Comparison of ENCODE assay signal across 24 cellular contexts in genomic region chr6:106470316-106470715, GRCh38.
DNase-seq lines count a peak whose midpoint lies in the region; ATAC-seq, FAIRE-seq and TF ChIP-seq lines count a peak whose summit lies in the region.
"Had no signal": no experiment of that assay in that cellular context is flagged by ENCODE, and none has a peak within 500 bp of the region (broad histone marks: within the 10 kb centered on the region; RNA-seq: fewer than 3 reads in every experiment).

No MANE protein-coding gene starts in this region.

- H3K4me2 ChIP-seq in HepG2 (ENCODE audit: low read depth, low read length), result peak overlapping the region; percentile 24; the same call in 1 of the 2 replicates
- H3K4me2 ChIP-seq: BLaER1, KMS-11, PC-9 had no signal

- H3K9me3 ChIP-seq in HepG2 (ENCODE audit: low read length) (no peaks in the 10 kb centered on the region), right lobe of liver (no peaks in the 10 kb centered on the region), transverse colon (no peaks in the 10 kb centered on the region)
- H3K9me3 ChIP-seq: BLaER1 had no signal

- H3K27ac ChIP-seq in HepG2 (ENCODE audit: extremely low read length, insufficient read depth, low read length) (no peak overlapping the region), right lobe of liver (no peak overlapping the region), transverse colon (peak overlapping the region in 3 of 4 donors; percentile 48 to 69 (median 60))
- H3K27ac ChIP-seq: BLaER1, KMS-11, PC-9 had no signal

- peaks cover 18% of the 10 kb centered on the region for H3K4me1 ChIP-seq in HepG2 (ENCODE audit: insufficient read depth, low read length)
- no peaks in the 10 kb centered on the region for H3K4me1 ChIP-seq in right lobe of liver
- H3K4me1 ChIP-seq in transverse colon, result peaks cover 0 to 20% (median 13%) of the 10 kb centered on the region in 4 donors
- H3K4me1 ChIP-seq: BLaER1 had no signal

- no peak for TF ChIP-seq RAD21 in HepG2 (CRISPR knock-in tag; IDR thresholded peaks at IDR 0.05)

- H3K9ac ChIP-seq in HepG2 (ENCODE audit: insufficient read depth, low read depth, low read length), result no peak overlapping the region
- H3K9ac ChIP-seq: BLaER1, KMS-11 had no signal

- H3K36me3 ChIP-seq in HepG2 (replicated peaks in 1 of 2; ENCODE audit: control insufficient read depth in 1 of 2, insufficient read depth in 2 of 2, low read length in 2 of 2) (no peaks in the 10 kb centered on the region), right lobe of liver (no peaks in the 10 kb centered on the region), transverse colon (no peaks in the 10 kb centered on the region)
- H3K36me3 ChIP-seq: BLaER1 had no signal

- H4K20me1 ChIP-seq in HepG2 (ENCODE audit: insufficient read depth, low read length), result no peaks in the 10 kb centered on the region
- H4K20me1 ChIP-seq: BLaER1 had no signal

- no peak for DNase-seq in HepG2 (ENCODE audit: low spot score)
- DNase-seq in right lobe of liver, result no peak
- peak; percentile 42 for DNase-seq in choroid plexus epithelial cell (ENCODE audit: low read depth)
- DNase-seq in fibroblast of the aortic adventitia (ENCODE audit: low read depth), result peak; percentile 51
- DNase-seq in transverse colon, result no peak
- no peak for DNase-seq in SW 1271 (lab: John Stamatoyannopoulos, UW)
- no peak for DNase-seq in HT-29 (ENCODE audit: low spot score)
- DNase-seq: CD4-positive, CD25-positive, alpha-beta regulatory T cell; DMS53; H7; HFFc6; NCI-H1092; NCI-H1417 treated with DMSO at 0.1 percent for 48 hours; NCI-H1694 treated with DMSO at 0.1 percent for 48 hours; NCI-H2171 treated with DMSO at 0.1 percent for 48 hours; NCI-H446; NCI-H526 treated with DMSO at 0.1 percent for 48 hours; PC-9; SHP77 had no signal

- WGBS in HepG2 (ENCODE audit: low lambda C conversion rate), result 39% methylated on average over 5 of the region's 5 CpGs
- WGBS in right lobe of liver (ENCODE audit: insufficient coverage, low coverage, low lambda C conversion rate, missing lambda C conversion rate), result 91% methylated on average over 5 of the region's 5 CpGs
- WGBS in transverse colon (ENCODE audit: low coverage in 1 of 2), 2 donors, result 41 to 51% methylated on average over 4 to 5 of the region's 5 CpGs

- no peak for FAIRE-seq in HepG2 (lab: Jason Lieb, UNC)
- FAIRE-seq: D721Med, G401.6 had no signal

- no TSS peak for BruUV-seq in HepG2 (replicated peaks; lab: Mats Ljungman, UMichigan)

- H3K79me2 ChIP-seq in HepG2 (ENCODE audit: insufficient read depth, low read length), result no peaks in the 10 kb centered on the region

- no peak overlapping the region for H2AFZ ChIP-seq in HepG2 (ENCODE audit: low read length)
- H2AFZ ChIP-seq: PC-9 had no signal

- POLR2A ChIA-PET in HepG2 (lab: Yijun Ruan, JAX), result no interaction called here

- TF ChIP-seq POLR2A in HepG2 (IDR thresholded peaks at IDR 0.05; ENCODE audit: insufficient read depth in 1 of 2, low read depth in 2 of 2, low read length in 2 of 2), result no peak
- TF ChIP-seq POLR2A in right lobe of liver (IDR thresholded peaks at IDR 0.05), result no peak
- TF ChIP-seq POLR2A in transverse colon (IDR thresholded peaks at IDR 0.05), result no peak

- ATAC-seq in HepG2 (no peak), right lobe of liver (no peak)
- ATAC-seq in activated CD4-positive, CD25-positive, alpha-beta regulatory T cell treated with anti-CD3 and anti-CD28 coated beads, Interleukin-2, amount 50 U/mL, for 24 hours, result no peak

- H3K27me3 ChIP-seq in HepG2 (ENCODE audit: control insufficient read depth in 1 of 2, insufficient read depth in 2 of 2, low read length in 2 of 2), result no peaks in the 10 kb centered on the region
- H3K27me3 ChIP-seq in right lobe of liver, result no peaks in the 10 kb centered on the region
- H3K27me3 ChIP-seq in transverse colon, result no peaks in the 10 kb centered on the region
- H3K27me3 ChIP-seq: BLaER1 had no signal

- no peak for TF ChIP-seq CTCF in HepG2 (CRISPR knock-in tag; IDR thresholded peaks at IDR 0.05)
- no peak for TF ChIP-seq CTCF in right lobe of liver (IDR thresholded peaks at IDR 0.05)
- no peak for TF ChIP-seq CTCF in choroid plexus epithelial cell (conservative IDR thresholded peaks at IDR 0.05; ENCODE audit: low read depth, low read length)
- no peak for TF ChIP-seq CTCF in fibroblast of the aortic adventitia (IDR thresholded peaks at IDR 0.05; ENCODE audit: insufficient read depth, low read length)
- no peak for TF ChIP-seq CTCF in transverse colon (IDR thresholded peaks at IDR 0.05)

- intact Hi-C loops in HepG2 (cut with micrococcal nuclease; ENCODE audit: unreplicated experiment) (no loop called here), right lobe of liver (cut with DNase I) (no loop called here), transverse colon (cut with DNase I; ENCODE audit: low total_unique reads) (no loop called here)

- in situ Hi-C loops in HepG2 (cut with HindIII; ENCODE audit: extremely low pct_ligation_motif_present, low pct_unique_long_range_greater_than_20kb) (no loop called here), transverse colon (cut with MboI; ENCODE audit: low pct_ligation_motif_present in 1 of 4, low pct_unique_long_range_greater_than_20kb in 1 of 4, low sequenced_read_pairs in 3 of 4) (no loop called here)

- CTCF ChIA-PET in HepG2 (lab: Yijun Ruan, JAX; ENCODE audit: low intra/inter-chr PET ratio, low total read pairs), result no interaction called here

- H3K4me3 ChIP-seq in HepG2 (replicated peaks in 1 of 3; ENCODE audit: insufficient read depth in 1 of 3, low read depth in 2 of 3, low read length in 3 of 3) (no peak overlapping the region), right lobe of liver (no peak overlapping the region), choroid plexus epithelial cell (ENCODE audit: low read depth, low read length) (no peak overlapping the region), fibroblast of the aortic adventitia (ENCODE audit: low read depth, low read length) (no peak overlapping the region), transverse colon (no peak overlapping the region)
- H3K4me3 ChIP-seq: BLaER1, PC-9 had no signal

- TF ChIP-seq EP300 in HepG2 (IDR thresholded peaks at IDR 0.05; ENCODE audit: low read depth in 2 of 2, low read length in 2 of 2) (no peak), HepG2 (CRISPR knock-in tag; IDR thresholded peaks at IDR 0.05; ENCODE audit: borderline replicate concordance) (no peak), transverse colon (IDR thresholded peaks at IDR 0.05; ENCODE audit: low read depth) (no peak)

TF ChIP-seq in HepG2, 621 proteins besides CTCF, POLR2A, EP300 and RAD21 (continues in another document):
- TF ChIP-seq THYN1 (CRISPR knock-in tag; IDR thresholded peaks at IDR 0.05; ENCODE audit: borderline replicate concordance, low read depth) (no peak), GLI4 (CRISPR knock-in tag; IDR thresholded peaks at IDR 0.05; ENCODE audit: borderline replicate concordance) (no peak), ZNF562 (CRISPR knock-in tag; IDR thresholded peaks at IDR 0.05; ENCODE audit: borderline replicate concordance) (no peak), TCF7 (IDR thresholded peaks at IDR 0.05; ENCODE audit: low read depth) (no peak), NCOA1 (CRISPR knock-in tag; IDR thresholded peaks at IDR 0.05) (no peak), ZBTB7A (CRISPR knock-in tag; IDR thresholded peaks at IDR 0.05) (no peak), EZH2 (conservative IDR thresholded peaks at IDR 0.05; ENCODE audit: low read depth, low read length) (no peak), RNF219 (CRISPR knock-in tag; IDR thresholded peaks at IDR 0.05) (no peak), TFDP2 (CRISPR knock-in tag; IDR thresholded peaks at IDR 0.05) (no peak), ZBTB26 (CRISPR knock-in tag; IDR thresholded peaks at IDR 0.05; ENCODE audit: borderline replicate concordance) (no peak), TCF12 (IDR thresholded peaks at IDR 0.05) (no peak), TCF12 (CRISPR knock-in tag; IDR thresholded peaks at IDR 0.05) (no peak), MAFG (CRISPR knock-in tag; IDR thresholded peaks at IDR 0.05) (no peak), KDM5A (IDR thresholded peaks at IDR 0.05; ENCODE audit: borderline replicate concordance, low read length) (no peak), ZNF33A (CRISPR knock-in tag; IDR thresholded peaks at IDR 0.05; ENCODE audit: borderline replicate concordance) (no peak), ELF4 (CRISPR knock-in tag; IDR thresholded peaks at IDR 0.05; ENCODE audit: borderline replicate concordance) (no peak)

Comparison
In these comparisons a context has a peak if more than half of its experiments do, and no peak if none do; other contexts are left out.
1. DNase-seq: peak in choroid plexus epithelial cell (single experiment) and fibroblast of the aortic adventitia (single experiment); none in HepG2 (single experiment), right lobe of liver (0 of 3), transverse colon (single experiment), SW 1271 (0 of 2) and HT-29 (single experiment).
2. H3K27ac ChIP-seq: peak in transverse colon (3 of 4); none in HepG2 (single experiment) and right lobe of liver (0 of 3).